In genomic region chr1:234731371-234732085, GRCh38 we compare ENCODE assay signal across 8 cellular contexts.
DNase-seq lines count a peak whose midpoint lies in the region; ATAC-seq and TF ChIP-seq lines count a peak whose summit lies in the region.

No MANE protein-coding gene starts in this region.

- peak overlapping the region; percentile 44 for H3K4me3 Mint-ChIP-seq in activated B cell treated with CpG ODN at 0.5 μM for 24 hours

- peaks cover 44% of the 10 kb centered on the region for H3K4me1 Mint-ChIP-seq in activated B cell treated with CpG ODN at 0.5 μM for 24 hours

- H3K27me3 Mint-ChIP-seq in activated B cell treated with CpG ODN at 0.5 μM for 24 hours, result no peaks in the 10 kb centered on the region

- no peaks in the 10 kb centered on the region for H3K36me3 ChIP-seq in prostate gland

- no peak overlapping the region for H3K4me3 ChIP-seq in prostate gland

- H3K4me1 ChIP-seq in prostate gland (replicated peaks), result peaks cover 10% of the 10 kb centered on the region

- peak; percentile 63 for DNase-seq in activated naive CD4-positive, alpha-beta T cell treated with Interleukin-2 at 50 U/mL for 16 hours
- DNase-seq in activated naive CD4-positive, alpha-beta T cell (lab: John Stamatoyannopoulos, UW), result no peak
- no peak for DNase-seq in activated B cell treated with CpG ODN at 0.5 μM for 24 hours
- DNase-seq in glomerular visceral epithelial cell (ENCODE audit: extremely low spot score), result peak; percentile 34
- peak in 2 of 49 donors; percentile 14 to 20 for DNase-seq in substantia nigra (lab: John Stamatoyannopoulos, UW)
- DNase-seq in NCI-H69 (lab: John Stamatoyannopoulos, UW), result no peak
- no peak for DNase-seq in prostate gland (ENCODE audit: low spot score)

- H3K27ac ChIP-seq in substantia nigra (ENCODE audit: low read depth, low read length, poor library complexity, severe bottlenecking) (peak overlapping the region; percentile 24), prostate gland (no peak overlapping the region)

- H3K36me3 Mint-ChIP-seq in activated B cell treated with CpG ODN at 0.5 μM for 24 hours (ENCODE audit: low read depth), result no peaks in the 10 kb centered on the region

- 74% methylated on average over 11 of the region's 11 CpGs for WGBS in prostate gland

- no peaks in the 10 kb centered on the region for H3K9me3 Mint-ChIP-seq in activated B cell treated with CpG ODN at 0.5 μM for 24 hours

- TF ChIP-seq CTCF in activated B cell treated with CpG ODN at 0.5 μM for 24 hours (IDR thresholded peaks at IDR 0.05), result no peak
- no peak for TF ChIP-seq CTCF in prostate gland (IDR thresholded peaks at IDR 0.05)

- intact Hi-C loops in activated B cell treated with CpG ODN at 0.5 μM for 24 hours (cut with micrococcal nuclease) (loop anchor here (1.0 to 5.0 kb wide), 8 partner anchors 41 to 351 kb away; no protein-coding TSS in a partner anchor), prostate gland (cut with DNase I) (no loop called here)

- no peaks in the 10 kb centered on the region for H3K9me3 ChIP-seq in prostate gland

- CTCF ChIA-PET in activated B cell treated with CpG ODN at 0.5 μM for 24 hours (lab: Charles Lee), result interaction anchor here (0.7 to 1.4 kb wide), 5 partner anchors 120 to 352 kb away, joined by 3 to 6 read pairs (median 4); no protein-coding TSS in a partner anchor

- POLR2A ChIA-PET in activated B cell treated with CpG ODN at 0.5 μM for 24 hours (lab: Charles Lee), result interaction anchor here (0.5 to 2.1 kb wide), 20 partner anchors 23 to 1650 kb away, joined by 3 to 23 read pairs (median 6); partner anchors contain the start of gene IRF2BP2

- peak overlapping the region; percentile 79 for H3K27ac Mint-ChIP-seq in activated B cell treated with CpG ODN at 0.5 μM for 24 hours

- TF ChIP-seq POLR2A in prostate gland (IDR thresholded peaks at IDR 0.05), result no peak

- ATAC-seq in HG03095 (IDR thresholded peaks at IDR 0.05; ENCODE audit: unreplicated experiment) (peak; percentile 47), activated B cell treated with CpG ODN at 0.5 μM for 24 hours (ENCODE audit: low read depth) (peak; percentile 66)

- H3K27me3 ChIP-seq in prostate gland (replicated peaks; ENCODE audit: insufficient read depth), result no peaks in the 10 kb centered on the region

Comparison
In these comparisons a context has a peak if more than half of its experiments do, and no peak if none do; other contexts are left out.
1. DNase-seq: peak in activated naive CD4-positive, alpha-beta T cell treated with Interleukin-2 at 50 U/mL for 16 hours (single experiment) and glomerular visceral epithelial cell (single experiment); none in activated naive CD4-positive, alpha-beta T cell (0 of 4), activated B cell treated with CpG ODN at 0.5 μM for 24 hours (single experiment), NCI-H69 (single experiment) and prostate gland (single experiment).